ENCODE assay signal across 8 cellular contexts in genomic region chr17:81253358-81254131, GRCh38. TPM values are rescaled to one million over a fixed set of nuclear protein-coding genes. Genes with fewer than 3 reads are reported as not detected.
A peak's percentile ranks its signal among the peaks of the same experiment; 100 is the strongest.
DNase-seq lines count a peak whose midpoint lies in the region; ATAC-seq, FAIRE-seq and TF ChIP-seq lines count a peak whose summit lies in the region.

No MANE protein-coding gene starts in this region.

- no TSS peak for BruUV-seq in Panc1 (replicated peaks; lab: Mats Ljungman, UMichigan)

- in situ Hi-C loops in Panc1 (cut with HindIII; ENCODE audit: low pct_unique_long_range_greater_than_20kb, low sequenced_read_pairs): no loop called here

- CTCF ChIA-PET in AG04449 (lab: Yijun Ruan, JAX) (interaction anchor here (0.6 to 11.6 kb wide), 30 partner anchors 7 to 379 kb away, joined by 3 to 188 read pairs (median 4); partner anchors contain the start of genes BAHCC1, NDUFAF8 and TEPSIN), Panc1 (lab: Charles Lee) (interaction anchor here (0.5 to 1.1 kb wide), 2 partner anchors 14 to 231 kb away, joined by 3 to 6 read pairs; no protein-coding TSS in a partner anchor)

- H3K9me3 ChIP-seq in Panc1 (ENCODE audit: control insufficient read depth, insufficient read depth, low read depth, low read length) (no peaks in the 10 kb centered on the region), gastroesophageal sphincter (no peaks in the 10 kb centered on the region), psoas muscle (no peaks in the 10 kb centered on the region)

- H3K36me3 ChIP-seq in Panc1 (ENCODE audit: control insufficient read depth, insufficient read depth, low read length) (peaks cover 3% of the 10 kb centered on the region; the same call in 1 of the 2 replicates), gastroesophageal sphincter (peaks cover 0 to 50% of the 10 kb centered on the region in 2 donors), psoas muscle (ENCODE audit: insufficient read depth in 1 of 2, low read depth in 1 of 2) (peaks cover 0 to 24% of the 10 kb centered on the region in 2 donors)

- intact Hi-C loops in Panc1 (cut with micrococcal nuclease; ENCODE audit: unreplicated experiment) (loop anchor here (10.0 kb wide), 1 partner anchor 231 kb away; no protein-coding TSS in a partner anchor), psoas muscle (cut with DNase I) (loop anchor here (2.0 to 5.0 kb wide), 3 partner anchors 139 to 347 kb away; no protein-coding TSS in a partner anchor)

- H3K27ac ChIP-seq in Panc1 (ENCODE audit: low read length) (no peak overlapping the region), gastroesophageal sphincter (peak overlapping the region in 3 of 4 donors; percentile 81 to 87 (median 87)), psoas muscle (no peak overlapping the region)

- 55 to 60% methylated on average over 17 of the region's 19 CpGs for WGBS in gastroesophageal sphincter (ENCODE audit: low coverage in 1 of 2), 2 donors
- WGBS in psoas muscle, 3 donors: 57 to 61% (median 60%) methylated on average over 19 of the region's 19 CpGs

- H3K27me3 ChIP-seq in Panc1 (ENCODE audit: control insufficient read depth, insufficient read depth, low read length) (no peaks in the 10 kb centered on the region), gastroesophageal sphincter (no peaks in the 10 kb centered on the region), psoas muscle (ENCODE audit: insufficient read depth in 3 of 3, low read length in 2 of 3) (no peaks in the 10 kb centered on the region)

- POLR2A ChIA-PET in AG04449 (lab: Yijun Ruan, JAX): no interaction called here
- POLR2A ChIA-PET in Panc1 (lab: Charles Lee): no interaction called here

- ATAC-seq in Panc1 (peak; percentile 50; the same call in 1 of the 2 replicates), gastroesophageal sphincter (no peak), psoas muscle (peak; percentile 53 to 65 (median 54)), HG02623 (IDR thresholded peaks at IDR 0.05; ENCODE audit: unreplicated experiment) (no peak), HG03039 (IDR thresholded peaks at IDR 0.05; ENCODE audit: unreplicated experiment) (no peak)

- no peak for TF ChIP-seq POLR2A in gastroesophageal sphincter (IDR thresholded peaks at IDR 0.05)

- peaks cover 3% of the 10 kb centered on the region for H3K4me1 ChIP-seq in Panc1 (ENCODE audit: control insufficient read depth, insufficient read depth, low read length)
- H3K4me1 ChIP-seq in gastroesophageal sphincter: peaks cover 0 to 63% (median 20%) of the 10 kb centered on the region in 3 donors
- peaks cover 18% of the 10 kb centered on the region for H3K4me1 ChIP-seq in psoas muscle

- TF ChIP-seq CTCF in AG04449 (IDR thresholded peaks at IDR 0.05; ENCODE audit: insufficient read depth, low read length, missing control alignments) (peak; percentile 77), Panc1 (IDR thresholded peaks at IDR 0.05) (peak; percentile 89), gastroesophageal sphincter (IDR thresholded peaks at IDR 0.05) (peak in 3 of 4 experiments; percentile 90 to 94 (median 91)), psoas muscle (IDR thresholded peaks at IDR 0.05) (peak; percentile 83)

- H3K4me3 ChIP-seq in AG04449 (ENCODE audit: low read depth, low read length) (no peak overlapping the region), Panc1 (ENCODE audit: low read depth in 2 of 2, low read length in 2 of 2) (no peak overlapping the region), gastroesophageal sphincter (no peak overlapping the region), psoas muscle (no peak overlapping the region)

- TF ChIP-seq EP300 in gastroesophageal sphincter (IDR thresholded peaks at IDR 0.05): no peak

- DNase-seq in AG04449 (ENCODE audit: low read depth, low spot score) (no peak), GM19239 (ENCODE audit: insufficient read length, low spot score) (peak; percentile 71), Panc1 (ENCODE audit: low read depth, low spot score) (peak; percentile 15), psoas muscle (peak in 1 of 2 donors; percentile 48)
- DNase-seq in activated effector memory CD4-positive, alpha-beta T cell treated with Interleukin-2 at 50 U/mL for 16 hours: peak; percentile 28

- no peak for FAIRE-seq in GM19239 (lab: Jason Lieb, UNC)

RNA-seq across cellular contexts. Expression of gene NDUFAF8, which starts 14.4 kb away (rescaled TPM):
- 75.8 TPM for total RNA-seq in Panc1 (2021; ENCODE audit: unreplicated experiment)
- polyA plus RNA-seq in Panc1 (2012; ENCODE audit: insufficient read length): 144 TPM
- 10 to 100 TPM; 16.9 to 38.4 (median 22.3) TPM for total RNA-seq in gastroesophageal sphincter
- 10 to 100 TPM; 45.6 to 58.5 (median 55.0) TPM for total RNA-seq in psoas muscle
- 10 to 100 TPM; 42.4 to 63.8 (median 54.9) TPM for polyA plus RNA-seq in psoas muscle

RNA-seq across cellular contexts. Expression of gene TEPSIN, which starts 14.7 kb away (rescaled TPM):
- total RNA-seq in Panc1 (2021; ENCODE audit: unreplicated experiment) (44.9 TPM), gastroesophageal sphincter (10 to 100 TPM in 3 of 4 donors, 1 to 10 TPM in 1; 8.0 to 43.0 (median 23.5) TPM), psoas muscle (10 to 100 TPM; 10.9 to 22.1 (median 11.8) TPM)
- polyA plus RNA-seq in Panc1 (2012; ENCODE audit: insufficient read length): 35.3 TPM
- polyA plus RNA-seq in psoas muscle: 10 to 100 TPM; 11.2 to 14.3 (median 13.6) TPM

RNA-seq across cellular contexts. Expression of gene CEP131, which starts 30.8 kb away (rescaled TPM):
- total RNA-seq in Panc1 (2021; ENCODE audit: unreplicated experiment) (26.0 TPM), gastroesophageal sphincter (10 to 100 TPM in 1 of 4 donors, 1 to 10 TPM in 3; 4.4 to 12.0 (median 6.4) TPM), psoas muscle (1 to 10 TPM; 3.7 to 8.6 (median 6.0) TPM)
- 32.5 TPM for polyA plus RNA-seq in Panc1 (2012; ENCODE audit: insufficient read length)
- 1 to 10 TPM; 4.6 to 5.7 (median 4.9) TPM for polyA plus RNA-seq in psoas muscle

RNA-seq across cellular contexts. Expression of gene SLC38A10, which starts 41.6 kb away (rescaled TPM):
- total RNA-seq in Panc1 (2021; ENCODE audit: unreplicated experiment): 188 TPM
- polyA plus RNA-seq in Panc1 (2012; ENCODE audit: insufficient read length): 144 TPM
- total RNA-seq in gastroesophageal sphincter: 10 to 100 TPM; 70.5 to 99.6 (median 81.8) TPM
- total RNA-seq in psoas muscle: 10 to 100 TPM; 16.7 to 23.9 (median 18.6) TPM
- polyA plus RNA-seq in psoas muscle: 10 to 100 TPM; 16.9 to 40.6 (median 33.0) TPM

Comparison
In these comparisons a context has a peak if more than half of its experiments do, and no peak if none do; other contexts are left out.
1. ATAC-seq: peak in Panc1 (single experiment) and psoas muscle (4 of 4); none in gastroesophageal sphincter (single experiment), HG02623 (single experiment) and HG03039 (single experiment).
2. H3K27ac ChIP-seq: peak in gastroesophageal sphincter (3 of 4); none in Panc1 (single experiment) and psoas muscle (single experiment).
3. Peak in every context shown above with its lines, with median percentiles within 50 percentile points of each other: CTCF ChIP-seq.